20 cellular contexts compared by ENCODE assay signal in genomic region chr16:14334366-14335105, GRCh38.
DNase-seq lines count a peak whose midpoint lies in the region; ATAC-seq, FAIRE-seq and TF ChIP-seq lines count a peak whose summit lies in the region.
"Had no signal": no experiment of that assay in that cellular context is flagged by ENCODE, and none has a peak within 500 bp of the region (broad histone marks: within the 10 kb centered on the region; RNA-seq: fewer than 3 reads in every experiment).

No MANE protein-coding gene starts in this region.

- H3K4me1 ChIP-seq in heart left ventricle (no peaks in the 10 kb centered on the region), colonic mucosa (no peaks in the 10 kb centered on the region), testis (peaks cover 3% of the 10 kb centered on the region)

- TF ChIP-seq CTCF in heart left ventricle (IDR thresholded peaks at IDR 0.05) = no peak
- TF ChIP-seq CTCF in bronchial epithelial cell (IDR thresholded peaks at IDR 0.05; ENCODE audit: insufficient read depth, low read length, severe bottlenecking) = no peak
- no peak for TF ChIP-seq CTCF in colonic mucosa (IDR thresholded peaks at IDR 0.05)
- TF ChIP-seq CTCF in testis (IDR thresholded peaks at IDR 0.05) = no peak

- intact Hi-C loops in Right ventricle myocardium superior (cut with DNase I) = no loop called here
- intact Hi-C loops in heart left ventricle (cut with DNase I) = loop anchor here in 1 of 10 donors (10.0 kb wide), 1 partner anchor 60 kb away; no protein-coding TSS in a partner anchor
- intact Hi-C loops in colonic mucosa (cut with DNase I) = no loop called here
- intact Hi-C loops in head of caudate nucleus (cut with DNase I) = no loop called here
- intact Hi-C loops in testis (cut with DNase I; ENCODE audit: low total_unique reads) = no loop called here

- DNase-seq in Right ventricle myocardium superior (no peak), heart left ventricle (no peak), bronchial epithelial cell (ENCODE audit: low read depth) (peak; percentile 64), iris pigment epithelial cell (ENCODE audit: low read depth) (peak; percentile 73), colonic mucosa (no peak), head of caudate nucleus (no peak), DMS153 treated with DMSO at 0.1 percent for 48 hours (lab: John Stamatoyannopoulos, UW; ENCODE audit: unreplicated experiment) (no peak), testis (no peak)
- DNase-seq: activated CD4-positive, CD25-positive, alpha-beta regulatory T cell treated with anti-CD3 and anti-CD28 coated beads, Interleukin-2, amount 50 U/mL, for 72 hours; activated CD8-positive, alpha-beta memory T cell treated with anti-CD3 and anti-CD28 coated beads for 24 hours; activated naive CD8-positive, alpha-beta T cell treated with anti-CD3 and anti-CD28 coated beads, Interleukin-2, amount 10 ng/mL, durations not matched to agents 7 days and 5 days; CD4-positive, alpha-beta memory T cell; left cardiac atrium; midbrain; NCI-H1417; NCI-H748 treated with DMSO at 0.1 percent for 48 hours; OCI-M1; stimulated activated CD4-positive, alpha-beta T cell treated with anti-CD3 and anti-CD28 coated beads, Interleukin-12 subunit alpha, Interleukin-12 subunit beta, amount 100 ng/mL, for 4 hours had no signal

- H3K27me3 ChIP-seq in heart left ventricle = no peaks in the 10 kb centered on the region
- no peaks in the 10 kb centered on the region for H3K27me3 ChIP-seq in bronchial epithelial cell (ENCODE audit: control insufficient read depth, insufficient read depth, low read length)
- H3K27me3 ChIP-seq in colonic mucosa = no peaks in the 10 kb centered on the region
- H3K27me3 ChIP-seq in testis = no peaks in the 10 kb centered on the region

- H3K36me3 ChIP-seq in heart left ventricle (peaks cover 0 to 4% (median 0%) of the 10 kb centered on the region in 9 donors), bronchial epithelial cell (ENCODE audit: control insufficient read depth, insufficient read depth, low read length) (no peaks in the 10 kb centered on the region), colonic mucosa (no peaks in the 10 kb centered on the region), testis (ENCODE audit: low read depth, missing control alignments) (no peaks in the 10 kb centered on the region)
- H3K36me3 ChIP-seq: thoracic aorta had no signal

- FAIRE-seq in bronchial epithelial cell (lab: Jason Lieb, UNC) = no peak

- H3K9ac ChIP-seq in colonic mucosa (ENCODE audit: low read depth in 2 of 2, low read length in 2 of 2) = no peak overlapping the region
- H3K9ac ChIP-seq: KMS-11 had no signal

- 62 to 73% (median 70%) methylated on average over 13 of the region's 13 CpGs for WGBS in heart left ventricle, 4 donors
- WGBS in testis, 2 donors = 21 to 26% methylated on average over 13 of the region's 13 CpGs

- H3K9me3 ChIP-seq in heart left ventricle (no peaks in the 10 kb centered on the region), colonic mucosa (no peaks in the 10 kb centered on the region), testis (no peaks in the 10 kb centered on the region)
- H3K9me3 ChIP-seq: thoracic aorta had no signal

- TF ChIP-seq POLR2A in heart left ventricle (IDR thresholded peaks at IDR 0.05) = no peak
- no peak for TF ChIP-seq POLR2A in testis (IDR thresholded peaks at IDR 0.05)

- ATAC-seq in Right ventricle myocardium superior (ENCODE audit: poor library complexity) (peak; percentile 40), heart left ventricle (no peak)

- H3K27ac ChIP-seq in heart left ventricle (no peak overlapping the region), colonic mucosa (no peak overlapping the region), testis (no peak overlapping the region)
- H3K27ac ChIP-seq: KMS-11, thoracic aorta had no signal

- no peak overlapping the region for H3K4me3 ChIP-seq in heart left ventricle
- H3K4me3 ChIP-seq in bronchial epithelial cell (ENCODE audit: low read depth, low read length) = no peak overlapping the region
- no peak overlapping the region for H3K4me3 ChIP-seq in colonic mucosa
- H3K4me3 ChIP-seq in testis = no peak overlapping the region
- H3K4me3 ChIP-seq: thoracic aorta had no signal

Comparison
In these comparisons a context has a peak if more than half of its experiments do, and no peak if none do; other contexts are left out.
1. DNase-seq: peak in bronchial epithelial cell (single experiment) and iris pigment epithelial cell (single experiment); none in Right ventricle myocardium superior (single experiment), heart left ventricle (0 of 5), colonic mucosa (single experiment), head of caudate nucleus (0 of 42), DMS153 treated with DMSO at 0.1 percent for 48 hours (single experiment) and testis (single experiment).